Comparison of ENCODE assay signal across 17 cellular contexts in genomic region chr5:79536193-79536906, GRCh38.
"Had no signal": no experiment of that assay in that cellular context is flagged by ENCODE, and none has a peak within 500 bp of the region (broad histone marks: within the 10 kb centered on the region; RNA-seq: fewer than 3 reads in every experiment).

No MANE protein-coding gene starts in this region.

- H3K27me3 ChIP-seq: brain microvascular endothelial cell, esophagus squamous epithelium, tibial nerve, uterus had no signal

- FAIRE-seq: endothelial cell of umbilical vein had no signal

- H3K36me3 ChIP-seq: brain microvascular endothelial cell, esophagus squamous epithelium, left ventricle myocardium inferior, neutrophil, tibial nerve, uterus had no signal

- H3K27ac ChIP-seq: brain microvascular endothelial cell, coronary artery, esophagus squamous epithelium, left ventricle myocardium inferior, neutrophil, skin epidermis, tibial nerve, uterus had no signal

- H3K4me3 ChIP-seq: coronary artery, esophagus squamous epithelium, left ventricle myocardium inferior, mucosa of descending colon, skin epidermis, tibial nerve, uterus had no signal

- DNase-seq: activated CD4-positive, alpha-beta T cell treated with anti-CD3 and anti-CD28 coated beads, Interleukin-2, amount 50 U/mL, for 1 hour; anterior cingulate cortex; brain microvascular endothelial cell; esophagus squamous epithelium; left ventricle myocardium inferior; mucosa of descending colon; naive thymus-derived CD4-positive, alpha-beta T cell; posterior cingulate gyrus; stimulated activated CD4-positive, alpha-beta T cell treated with anti-CD3 and anti-CD28 coated beads, Interleukin-4, amount 100 ng/mL, for 24 hours; stimulated activated naive CD4-positive, alpha-beta T cell; substantia nigra; uterus had no signal

- H3K9me3 ChIP-seq: esophagus squamous epithelium, left ventricle myocardium inferior, mucosa of descending colon, neutrophil, tibial nerve, uterus had no signal

- H3K4me1 ChIP-seq: esophagus squamous epithelium, left ventricle myocardium inferior, tibial nerve, uterus had no signal

- ATAC-seq: mucosa of descending colon; naive thymus-derived CD4-positive, alpha-beta T cell had no signal
